11 cellular contexts compared by ENCODE assay signal in genomic region chr16:72875291-72876036, GRCh38.
A peak's percentile ranks its signal among the peaks of the same experiment; 100 is the strongest.
DNase-seq lines count a peak whose midpoint lies in the region; ATAC-seq and TF ChIP-seq lines count a peak whose summit lies in the region.
"Had no signal": no experiment of that assay in that cellular context is flagged by ENCODE, and none has a peak within 500 bp of the region (broad histone marks: within the 10 kb centered on the region; RNA-seq: fewer than 3 reads in every experiment).

No MANE protein-coding gene starts in this region.

- WGBS in esophagus squamous epithelium, 2 donors: 37 to 41% methylated on average over 10 to 12 of the region's 12 CpGs

- H3K27me3 ChIP-seq in esophagus squamous epithelium (no peaks in the 10 kb centered on the region), tibial artery (no peaks in the 10 kb centered on the region)

- no peak for ATAC-seq in GM21360 (IDR thresholded peaks at IDR 0.05; ENCODE audit: unreplicated experiment)

- DNase-seq in NCI-H2107 treated with DMSO at 0.1 percent for 48 hours (lab: John Stamatoyannopoulos, UW; ENCODE audit: unreplicated experiment): peak; percentile 46
- DNase-seq in NCI-H2107 (lab: John Stamatoyannopoulos, UW): no peak
- peak; percentile 27 to 77 for DNase-seq in NCI-H446 (lab: John Stamatoyannopoulos, UW)
- no peak for DNase-seq in esophagus squamous epithelium (lab: John Stamatoyannopoulos, UW)
- DNase-seq in tibial artery: peak in 1 of 2 donors; percentile 76
- DNase-seq in stimulated activated CD4-positive, alpha-beta T cell treated with anti-CD3 and anti-CD28 coated beads, Interleukin-2, amount 100 ng/mL, for 24 hours: no peak
- no peak for DNase-seq in DMS153 treated with DMSO at 0.1 percent for 48 hours (lab: John Stamatoyannopoulos, UW; ENCODE audit: unreplicated experiment)
- DNase-seq: GOT3; OCI-M1; stimulated activated naive B cell treated with anti-CD40 and anti-IgM and Interleukin-4, amounts not matched to agents 10 μg/mL and 1 μg/mL and 100 μg/mL, for 72 hours had no signal

- intact Hi-C loops in esophagus squamous epithelium (cut with DNase I) (loop anchor here (10.0 kb wide), 1 partner anchor 119 kb away; no protein-coding TSS in a partner anchor), tibial artery (cut with DNase I; ENCODE audit: low total_unique reads) (no loop called here)

- no peaks in the 10 kb centered on the region for H3K36me3 ChIP-seq in esophagus squamous epithelium
- H3K36me3 ChIP-seq in tibial artery: no peaks in the 10 kb centered on the region

- H3K4me1 ChIP-seq in esophagus squamous epithelium (peaks cover 16 to 50% (median 26%) of the 10 kb centered on the region in 3 donors), tibial artery (peaks cover 0 to 59% (median 44%) of the 10 kb centered on the region in 4 donors)

- TF ChIP-seq CTCF in esophagus squamous epithelium (IDR thresholded peaks at IDR 0.05): no peak
- no peak for TF ChIP-seq CTCF in tibial artery (IDR thresholded peaks at IDR 0.05)

- TF ChIP-seq POLR2A in esophagus squamous epithelium (IDR thresholded peaks at IDR 0.05): no peak

- H3K4me3 ChIP-seq in esophagus squamous epithelium: no peak overlapping the region
- no peak overlapping the region for H3K4me3 ChIP-seq in tibial artery

- H3K27ac ChIP-seq in esophagus squamous epithelium (peak overlapping the region; percentile 15 to 43 (median 32)), tibial artery (peak overlapping the region; percentile 61 to 63)

- H3K9me3 ChIP-seq in esophagus squamous epithelium (no peaks in the 10 kb centered on the region), tibial artery (no peaks in the 10 kb centered on the region)

Comparison
In these comparisons a context has a peak if more than half of its experiments do, and no peak if none do; other contexts are left out.
1. DNase-seq: peak in NCI-H2107 treated with DMSO at 0.1 percent for 48 hours (single experiment) and NCI-H446 (2 of 2); none in NCI-H2107 (single experiment), esophagus squamous epithelium (single experiment), stimulated activated CD4-positive, alpha-beta T cell treated with anti-CD3 and anti-CD28 coated beads, Interleukin-2, amount 100 ng/mL, for 24 hours (0 of 2) and DMS153 treated with DMSO at 0.1 percent for 48 hours (single experiment).